26 cellular contexts compared by ENCODE assay signal in the genomic region with DNA sequence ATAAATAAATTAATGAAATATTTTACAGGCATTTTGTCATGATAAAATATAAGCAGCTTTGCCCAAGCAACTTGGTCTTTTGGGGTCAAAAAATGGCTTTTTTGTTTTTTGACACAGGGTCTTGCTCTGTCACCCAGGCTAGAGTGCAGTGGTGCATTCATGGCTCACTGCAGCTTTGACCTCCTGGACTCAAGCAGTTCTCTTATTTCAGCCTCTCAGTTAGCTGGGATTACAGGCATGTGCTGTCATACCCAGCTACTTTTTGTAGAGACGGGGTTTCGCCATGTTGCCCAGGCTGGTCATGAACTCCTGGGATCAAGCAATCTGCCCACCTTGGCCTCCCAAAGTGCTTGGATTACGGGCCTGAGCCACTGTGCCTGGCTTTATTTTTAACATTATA.
"Had no signal": no experiment of that assay in that cellular context is flagged by ENCODE, and none has a peak within 500 bp of the region (broad histone marks: within the 10 kb centered on the region; RNA-seq: fewer than 3 reads in every experiment).

No MANE protein-coding gene starts in this region.

- H3K4me3 Mint-ChIP-seq: dendritic cell treated with granulocyte-macrophage colony-stimulating factor and Interleukin-4, amounts not matched to agents 40 ng/mL and 50 ng/mL, for 4 days; effector memory CD8-positive, alpha-beta T cell; endodermal cell; mesothelial cell of epicardium had no signal

- H3K27me3 Mint-ChIP-seq: dendritic cell treated with granulocyte-macrophage colony-stimulating factor and Interleukin-4, amounts not matched to agents 40 ng/mL and 50 ng/mL, for 4 days; effector memory CD8-positive, alpha-beta T cell had no signal

- H3K27ac Mint-ChIP-seq: dendritic cell treated with granulocyte-macrophage colony-stimulating factor and Interleukin-4, amounts not matched to agents 40 ng/mL and 50 ng/mL, for 4 days; effector memory CD8-positive, alpha-beta T cell had no signal

- ATAC-seq: effector memory CD8-positive, alpha-beta T cell; esophagus mucosa; gastrocnemius medialis; heart right ventricle; left colon; left lung; left ventricle myocardium superior; lower lobe of right lung; mucosa of descending colon had no signal

- H3K9me3 Mint-ChIP-seq: dendritic cell treated with granulocyte-macrophage colony-stimulating factor and Interleukin-4, amounts not matched to agents 40 ng/mL and 50 ng/mL, for 4 days; effector memory CD8-positive, alpha-beta T cell; endodermal cell; mesothelial cell of epicardium had no signal

- H3K4me3 ChIP-seq: colonic mucosa, esophagus squamous epithelium, gastrocnemius medialis, heart right ventricle, left lung, lower lobe of right lung, mucosa of descending colon had no signal

- DNase-seq: colonic mucosa; cortex of kidney; effector CD8-positive, alpha-beta T cell; effector memory CD8-positive, alpha-beta T cell; endodermal cell; erythroblast; esophagus squamous epithelium; foreskin fibroblast; foreskin melanocyte; gastrocnemius medialis; glutamatergic neuron; head of caudate nucleus; heart right ventricle; hippocampal formation; islet precursor cell; kidney; kidney glomerular epithelial cell; left colon; left lung; left ventricle myocardium superior; lower lobe of right lung; mesenchymal stem cell; mucosa of descending colon had no signal
